1 cellular context compared by ENCODE assay signal in the genomic region with DNA sequence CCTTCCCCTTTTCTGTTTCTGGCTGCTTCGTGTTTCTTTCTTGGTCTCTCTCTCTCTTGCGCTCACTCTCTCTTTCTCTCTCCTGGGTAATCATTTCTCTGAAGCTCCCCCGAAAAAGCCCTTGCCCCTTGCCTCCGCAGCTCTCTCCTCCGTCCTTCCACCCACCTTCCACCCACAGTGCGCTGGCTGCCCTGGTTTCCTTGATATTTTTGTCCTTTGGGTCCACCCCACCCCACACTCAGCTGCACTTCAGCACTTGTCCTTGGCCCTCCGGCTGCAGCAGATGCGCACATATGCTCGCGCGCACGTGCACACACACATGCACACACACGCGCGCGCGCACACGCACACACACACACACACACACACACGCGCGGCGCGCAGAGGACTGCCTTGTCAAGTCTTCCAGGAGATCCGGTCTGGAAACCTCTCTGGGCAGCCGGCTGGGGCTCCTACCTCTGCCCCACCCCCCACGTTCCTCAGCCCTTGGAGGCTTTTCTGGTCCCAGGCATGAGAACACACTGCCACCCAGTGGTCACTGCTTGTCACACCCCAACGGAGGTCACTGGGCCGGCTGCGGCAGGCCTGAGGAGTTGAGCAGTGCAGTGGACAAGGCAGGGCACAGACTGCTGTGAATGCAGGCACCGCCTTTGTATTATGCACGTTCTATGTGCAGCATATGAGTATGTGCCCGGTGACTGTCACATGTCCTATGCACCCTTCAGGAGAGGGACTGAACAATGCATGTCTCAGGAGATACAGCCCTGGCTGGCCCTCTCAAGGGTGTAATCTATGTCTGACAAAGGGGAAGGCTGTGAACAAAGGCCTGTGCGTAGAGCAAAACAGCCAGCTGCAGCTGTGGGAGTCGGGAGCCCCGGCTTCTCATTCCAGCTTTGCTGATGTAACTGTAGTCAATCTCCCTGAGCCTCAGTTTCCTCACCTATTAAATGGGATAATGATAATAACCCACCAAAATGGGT.
TF ChIP-seq lines count a peak whose summit lies in the region.

No MANE protein-coding gene starts in this region.

TF ChIP-seq in K562, 482 proteins besides CTCF, POLR2A, EP300 and RAD21 (continued from another document and continues in another):
- TF ChIP-seq, protein P1, sequence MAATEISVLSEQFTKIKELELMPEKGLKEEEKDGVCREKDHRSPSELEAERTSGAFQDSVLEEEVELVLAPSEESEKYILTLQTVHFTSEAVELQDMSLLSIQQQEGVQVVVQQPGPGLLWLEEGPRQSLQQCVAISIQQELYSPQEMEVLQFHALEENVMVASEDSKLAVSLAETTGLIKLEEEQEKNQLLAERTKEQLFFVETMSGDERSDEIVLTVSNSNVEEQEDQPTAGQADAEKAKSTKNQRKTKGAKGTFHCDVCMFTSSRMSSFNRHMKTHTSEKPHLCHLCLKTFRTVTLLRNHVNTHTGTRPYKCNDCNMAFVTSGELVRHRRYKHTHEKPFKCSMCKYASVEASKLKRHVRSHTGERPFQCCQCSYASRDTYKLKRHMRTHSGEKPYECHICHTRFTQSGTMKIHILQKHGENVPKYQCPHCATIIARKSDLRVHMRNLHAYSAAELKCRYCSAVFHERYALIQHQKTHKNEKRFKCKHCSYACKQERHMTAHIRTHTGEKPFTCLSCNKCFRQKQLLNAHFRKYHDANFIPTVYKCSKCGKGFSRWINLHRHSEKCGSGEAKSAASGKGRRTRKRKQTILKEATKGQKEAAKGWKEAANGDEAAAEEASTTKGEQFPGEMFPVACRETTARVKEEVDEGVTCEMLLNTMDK (IDR thresholded peaks at IDR 0.05; ENCODE audit: borderline replicate concordance, insufficient read depth, low read depth, low read length, poor library complexity, severe bottlenecking) = no peak
- no peak for TF ChIP-seq NR2C2 (CRISPR knock-in tag; IDR thresholded peaks at IDR 0.05)
- peak; percentile 38; the same call in 1 of the 2 replicates for TF ChIP-seq NR2C2 (tag; IDR thresholded peaks at IDR 0.05)
- no peak for TF ChIP-seq ELK1 (CRISPR knock-in tag; IDR thresholded peaks at IDR 0.05)
- peak; percentile 61 for TF ChIP-seq NCOR1 (IDR thresholded peaks at IDR 0.05)
- TF ChIP-seq STAG1 (CRISPR knock-in tag; IDR thresholded peaks at IDR 0.05; ENCODE audit: borderline replicate concordance) = peak; percentile 46; the same call in 1 of the 2 replicates
- TF ChIP-seq, protein P2, sequence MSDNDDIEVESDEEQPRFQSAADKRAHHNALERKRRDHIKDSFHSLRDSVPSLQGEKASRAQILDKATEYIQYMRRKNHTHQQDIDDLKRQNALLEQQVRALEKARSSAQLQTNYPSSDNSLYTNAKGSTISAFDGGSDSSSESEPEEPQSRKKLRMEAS (CRISPR knock-in tag; IDR thresholded peaks at IDR 0.05) = peak; percentile 89
- TF ChIP-seq, protein P3, sequence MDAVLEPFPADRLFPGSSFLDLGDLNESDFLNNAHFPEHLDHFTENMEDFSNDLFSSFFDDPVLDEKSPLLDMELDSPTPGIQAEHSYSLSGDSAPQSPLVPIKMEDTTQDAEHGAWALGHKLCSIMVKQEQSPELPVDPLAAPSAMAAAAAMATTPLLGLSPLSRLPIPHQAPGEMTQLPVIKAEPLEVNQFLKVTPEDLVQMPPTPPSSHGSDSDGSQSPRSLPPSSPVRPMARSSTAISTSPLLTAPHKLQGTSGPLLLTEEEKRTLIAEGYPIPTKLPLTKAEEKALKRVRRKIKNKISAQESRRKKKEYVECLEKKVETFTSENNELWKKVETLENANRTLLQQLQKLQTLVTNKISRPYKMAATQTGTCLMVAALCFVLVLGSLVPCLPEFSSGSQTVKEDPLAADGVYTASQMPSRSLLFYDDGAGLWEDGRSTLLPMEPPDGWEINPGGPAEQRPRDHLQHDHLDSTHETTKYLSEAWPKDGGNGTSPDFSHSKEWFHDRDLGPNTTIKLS (IDR thresholded peaks at IDR 0.05; ENCODE audit: borderline replicate concordance, low read depth) = no peak
- TF ChIP-seq MYC (IDR thresholded peaks at IDR 0.05; ENCODE audit: low read depth, low read length) = peak; percentile 73; the same call in 1 of the 2 replicates
- no peak for TF ChIP-seq MYC (CRISPR knock-in tag; IDR thresholded peaks at IDR 0.05; ENCODE audit: borderline replicate concordance, low read depth)
- TF ChIP-seq, protein P4, sequence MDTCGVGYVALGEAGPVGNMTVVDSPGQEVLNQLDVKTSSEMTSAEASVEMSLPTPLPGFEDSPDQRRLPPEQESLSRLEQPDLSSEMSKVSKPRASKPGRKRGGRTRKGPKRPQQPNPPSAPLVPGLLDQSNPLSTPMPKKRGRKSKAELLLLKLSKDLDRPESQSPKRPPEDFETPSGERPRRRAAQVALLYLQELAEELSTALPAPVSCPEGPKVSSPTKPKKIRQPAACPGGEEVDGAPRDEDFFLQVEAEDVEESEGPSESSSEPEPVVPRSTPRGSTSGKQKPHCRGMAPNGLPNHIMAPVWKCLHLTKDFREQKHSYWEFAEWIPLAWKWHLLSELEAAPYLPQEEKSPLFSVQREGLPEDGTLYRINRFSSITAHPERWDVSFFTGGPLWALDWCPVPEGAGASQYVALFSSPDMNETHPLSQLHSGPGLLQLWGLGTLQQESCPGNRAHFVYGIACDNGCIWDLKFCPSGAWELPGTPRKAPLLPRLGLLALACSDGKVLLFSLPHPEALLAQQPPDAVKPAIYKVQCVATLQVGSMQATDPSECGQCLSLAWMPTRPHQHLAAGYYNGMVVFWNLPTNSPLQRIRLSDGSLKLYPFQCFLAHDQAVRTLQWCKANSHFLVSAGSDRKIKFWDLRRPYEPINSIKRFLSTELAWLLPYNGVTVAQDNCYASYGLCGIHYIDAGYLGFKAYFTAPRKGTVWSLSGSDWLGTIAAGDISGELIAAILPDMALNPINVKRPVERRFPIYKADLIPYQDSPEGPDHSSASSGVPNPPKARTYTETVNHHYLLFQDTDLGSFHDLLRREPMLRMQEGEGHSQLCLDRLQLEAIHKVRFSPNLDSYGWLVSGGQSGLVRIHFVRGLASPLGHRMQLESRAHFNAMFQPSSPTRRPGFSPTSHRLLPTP (IDR thresholded peaks at IDR 0.05; ENCODE audit: borderline replicate concordance, extremely low read depth, insufficient read length) = no peak
- TF ChIP-seq ELF2 (CRISPR knock-in tag; IDR thresholded peaks at IDR 0.05) = no peak
- no peak for TF ChIP-seq GABPA (tag; conservative IDR thresholded peaks at IDR 0.05; ENCODE audit: low read depth)
- TF ChIP-seq, protein P5, sequence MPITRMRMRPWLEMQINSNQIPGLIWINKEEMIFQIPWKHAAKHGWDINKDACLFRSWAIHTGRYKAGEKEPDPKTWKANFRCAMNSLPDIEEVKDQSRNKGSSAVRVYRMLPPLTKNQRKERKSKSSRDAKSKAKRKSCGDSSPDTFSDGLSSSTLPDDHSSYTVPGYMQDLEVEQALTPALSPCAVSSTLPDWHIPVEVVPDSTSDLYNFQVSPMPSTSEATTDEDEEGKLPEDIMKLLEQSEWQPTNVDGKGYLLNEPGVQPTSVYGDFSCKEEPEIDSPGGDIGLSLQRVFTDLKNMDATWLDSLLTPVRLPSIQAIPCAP (CRISPR knock-in tag; IDR thresholded peaks at IDR 0.05; ENCODE audit: borderline replicate concordance) = no peak
- peak; percentile 19; the same call in 1 of the 2 replicates for TF ChIP-seq PHF8 (IDR thresholded peaks at IDR 0.05; ENCODE audit: borderline replicate concordance, low read length)
- TF ChIP-seq ZNF253 (CRISPR knock-in tag; conservative IDR thresholded peaks at IDR 0.05) = no peak
- TF ChIP-seq BHLHE40 (IDR thresholded peaks at IDR 0.05; ENCODE audit: low read length) = peak; percentile 92
- 0 out of 2 replicates have a peak, but pooled peaks have one; percentile 7 for TF ChIP-seq TRIM28 (IDR thresholded peaks at IDR 0.05)
- peak; percentile 80 for TF ChIP-seq ZBTB2 (IDR thresholded peaks at IDR 0.05)
- TF ChIP-seq ZNF512 (tag; IDR thresholded peaks at IDR 0.05) = no peak
- TF ChIP-seq SIX5 (IDR thresholded peaks at IDR 0.05; ENCODE audit: borderline replicate concordance in 1 of 2, insufficient read depth in 1 of 2, low read depth in 1 of 2, low read length in 2 of 2) = no peak
- TF ChIP-seq HDAC1 (IDR thresholded peaks at IDR 0.05) = peak in 1 of 2 experiments; percentile 94; a peak in 2 of 4 replicates
- no peak for TF ChIP-seq HNRNPH1 (optimal IDR thresholded peaks at IDR 0.05; ENCODE audit: low read depth, low read length)
- TF ChIP-seq, protein P6, sequence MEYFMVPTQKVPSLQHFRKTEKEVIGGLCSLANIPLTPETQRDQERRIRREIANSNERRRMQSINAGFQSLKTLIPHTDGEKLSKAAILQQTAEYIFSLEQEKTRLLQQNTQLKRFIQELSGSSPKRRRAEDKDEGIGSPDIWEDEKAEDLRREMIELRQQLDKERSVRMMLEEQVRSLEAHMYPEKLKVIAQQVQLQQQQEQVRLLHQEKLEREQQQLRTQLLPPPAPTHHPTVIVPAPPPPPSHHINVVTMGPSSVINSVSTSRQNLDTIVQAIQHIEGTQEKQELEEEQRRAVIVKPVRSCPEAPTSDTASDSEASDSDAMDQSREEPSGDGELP (CRISPR knock-in tag; IDR thresholded peaks at IDR 0.05; ENCODE audit: borderline replicate concordance) = peak; percentile 85
- TF ChIP-seq BRD9 (IDR thresholded peaks at IDR 0.05; ENCODE audit: low read depth, partially characterized antibody) = peak; percentile 35
- TF ChIP-seq TRIM24 (IDR thresholded peaks at IDR 0.05) = 0 out of 4 replicates have a peak, but pooled peaks of 1 of the 2 experiments have one; percentile 32
- TF ChIP-seq MTA2 (IDR thresholded peaks at IDR 0.05; ENCODE audit: low read depth) = 0 out of 2 replicates have a peak, but pooled peaks have one; percentile 43
- TF ChIP-seq CREM (IDR thresholded peaks at IDR 0.05; ENCODE audit: low read depth) = peak; percentile 70
- TF ChIP-seq ZNF584 (CRISPR knock-in tag; IDR thresholded peaks at IDR 0.05; ENCODE audit: low read depth) = no peak
- TF ChIP-seq ZNF696 (CRISPR knock-in tag; conservative IDR thresholded peaks at IDR 0.05) = no peak
- TF ChIP-seq, protein P7, sequence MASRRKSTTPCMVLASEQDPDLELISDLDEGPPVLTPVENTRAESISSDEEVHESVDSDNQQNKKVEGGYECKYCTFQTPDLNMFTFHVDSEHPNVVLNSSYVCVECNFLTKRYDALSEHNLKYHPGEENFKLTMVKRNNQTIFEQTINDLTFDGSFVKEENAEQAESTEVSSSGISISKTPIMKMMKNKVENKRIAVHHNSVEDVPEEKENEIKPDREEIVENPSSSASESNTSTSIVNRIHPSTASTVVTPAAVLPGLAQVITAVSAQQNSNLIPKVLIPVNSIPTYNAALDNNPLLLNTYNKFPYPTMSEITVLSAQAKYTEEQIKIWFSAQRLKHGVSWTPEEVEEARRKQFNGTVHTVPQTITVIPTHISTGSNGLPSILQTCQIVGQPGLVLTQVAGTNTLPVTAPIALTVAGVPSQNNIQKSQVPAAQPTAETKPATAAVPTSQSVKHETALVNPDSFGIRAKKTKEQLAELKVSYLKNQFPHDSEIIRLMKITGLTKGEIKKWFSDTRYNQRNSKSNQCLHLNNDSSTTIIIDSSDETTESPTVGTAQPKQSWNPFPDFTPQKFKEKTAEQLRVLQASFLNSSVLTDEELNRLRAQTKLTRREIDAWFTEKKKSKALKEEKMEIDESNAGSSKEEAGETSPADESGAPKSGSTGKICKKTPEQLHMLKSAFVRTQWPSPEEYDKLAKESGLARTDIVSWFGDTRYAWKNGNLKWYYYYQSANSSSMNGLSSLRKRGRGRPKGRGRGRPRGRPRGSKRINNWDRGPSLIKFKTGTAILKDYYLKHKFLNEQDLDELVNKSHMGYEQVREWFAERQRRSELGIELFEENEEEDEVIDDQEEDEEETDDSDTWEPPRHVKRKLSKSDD (conservative IDR thresholded peaks at IDR 0.05; ENCODE audit: low read length) = 0 out of 2 replicates have a peak, but pooled peaks have one; percentile 57
- TF ChIP-seq CHD2 (IDR thresholded peaks at IDR 0.05; ENCODE audit: low read depth, low read length) = peak; percentile 62
- peak; percentile 73; the same call in 1 of the 2 replicates for TF ChIP-seq L3MBTL2 (IDR thresholded peaks at IDR 0.05)
- 0 out of 2 replicates have a peak, but pooled peaks have one; percentile 61 for TF ChIP-seq HDAC2 (IDR thresholded peaks at IDR 0.05)
- TF ChIP-seq DPF2 (IDR thresholded peaks at IDR 0.05) = peak; percentile 69; the same call in 1 of the 2 replicates
- peak; percentile 39; the same call in 1 of the 2 replicates for TF ChIP-seq JUND (IDR thresholded peaks at IDR 0.05; ENCODE audit: borderline replicate concordance, low read depth, low read length)
- no peak; the same call in 2 of the 3 replicates for TF ChIP-seq JUND (tag; IDR thresholded peaks at IDR 0.05; ENCODE audit: borderline replicate concordance, low read depth, low read length)
- no peak for TF ChIP-seq HNRNPLL (IDR thresholded peaks at IDR 0.05; ENCODE audit: low read depth, low read length, poor library complexity, severe bottlenecking)
- TF ChIP-seq ZNF239 (CRISPR knock-in tag; IDR thresholded peaks at IDR 0.05) = no peak
